8 cellular contexts compared by ENCODE assay signal in the genomic region with DNA sequence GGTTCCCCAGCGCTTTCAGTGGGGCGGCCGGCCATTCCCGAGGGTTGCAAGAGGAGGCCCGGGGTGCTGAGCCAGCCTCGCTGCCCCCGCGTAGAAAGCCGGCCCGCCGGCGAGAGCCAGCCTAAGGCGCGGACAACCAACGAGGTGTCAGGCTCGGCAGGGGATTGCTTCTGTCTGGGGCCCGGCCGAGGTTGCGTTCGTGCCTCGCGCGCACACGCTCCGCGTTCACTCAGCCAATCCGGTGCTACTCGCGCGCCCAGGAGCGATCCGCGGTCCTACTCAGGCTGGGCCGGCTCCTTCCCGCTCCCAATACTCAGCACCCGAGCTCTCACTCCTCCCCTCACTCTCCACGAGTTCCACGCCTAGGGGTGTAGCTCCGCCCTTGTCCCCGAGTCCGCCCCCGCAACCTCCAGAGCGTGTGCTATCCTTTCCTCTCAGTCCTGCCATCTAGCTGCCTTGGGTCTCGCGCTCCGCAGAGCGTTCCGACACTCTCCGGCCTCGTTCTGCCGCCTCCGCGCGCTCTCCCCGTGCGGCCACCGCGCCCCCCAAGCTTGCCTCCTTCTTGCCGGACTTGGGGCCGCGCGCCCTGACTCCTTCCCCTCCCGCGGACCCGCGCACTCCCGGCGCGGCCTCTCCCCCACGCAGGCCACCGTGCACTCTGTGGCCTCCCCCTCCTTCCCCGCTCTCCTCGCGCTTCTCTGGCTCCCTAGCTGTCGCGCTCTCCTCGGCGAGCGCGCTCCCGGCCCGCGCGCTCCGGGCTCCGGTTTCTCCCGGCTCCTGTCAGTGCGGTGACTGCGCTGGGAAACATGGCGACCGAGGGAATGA. TPM values are rescaled to one million over a fixed set of nuclear protein-coding genes. Genes with fewer than 3 reads are reported as not detected.
DNase-seq lines count a peak whose midpoint lies in the region; ATAC-seq, FAIRE-seq and TF ChIP-seq lines count a peak whose summit lies in the region.

GPHN (plus strand) TSS at position 426 of the 825 bp plus-strand sequence.

- H3K4me1 ChIP-seq in psoas muscle, result peaks cover 37% of the 10 kb centered on the region

- H3K4me3 ChIP-seq in GM12865 (ENCODE audit: low read depth, low read length), result peak within 1 kb of the TSS; percentile 96
- peak within 1 kb of the TSS; percentile 91 for H3K4me3 ChIP-seq in psoas muscle

- peak; percentile 99 for DNase-seq in GM12865 (ENCODE audit: low read depth)
- DNase-seq in NCI-H1417 treated with DMSO at 0.1 percent for 48 hours (lab: John Stamatoyannopoulos, UW), result peak; percentile 63
- DNase-seq in T-helper 2 cell, result peak; percentile 65 to 98 (median 80)
- DNase-seq in left ventricle myocardium superior, result peak; percentile 97
- peak; percentile 97 to 98 for DNase-seq in psoas muscle
- peak; percentile 99 for DNase-seq in urothelium cell line (ENCODE audit: low spot score)

- H3K27ac ChIP-seq in angular gyrus (ENCODE audit: low read depth, low read length), result peak within 1 kb of the TSS; percentile 94
- peak within 1 kb of the TSS; percentile 95 for H3K27ac ChIP-seq in psoas muscle

- no peaks in the 10 kb centered on the region for H3K27me3 ChIP-seq in psoas muscle (ENCODE audit: insufficient read depth in 3 of 3, low read length in 2 of 3)

- TF ChIP-seq CTCF in GM12865 (IDR thresholded peaks at IDR 0.05; ENCODE audit: insufficient read depth, low read depth, low read length, missing control alignments) (peak; percentile 21), psoas muscle (IDR thresholded peaks at IDR 0.05) (peak; percentile 38)

- H3K9me3 ChIP-seq in psoas muscle, result no peaks in the 10 kb centered on the region

- peak; percentile 89 for ATAC-seq in HG02678 (IDR thresholded peaks at IDR 0.05; ENCODE audit: unreplicated experiment)
- peak; percentile 97 for ATAC-seq in left ventricle myocardium superior
- ATAC-seq in psoas muscle, result peak; percentile 93 to 97 (median 95)

- peak; percentile 100 for FAIRE-seq in urothelium cell line (lab: Jason Lieb, UNC)

- intact Hi-C loops in left ventricle myocardium superior (cut with micrococcal nuclease), result loop anchor here (5.0 kb wide), 1 partner anchor 59 kb away; no protein-coding TSS in a partner anchor
- intact Hi-C loops in psoas muscle (cut with DNase I), result loop anchor here in 1 of 2 donors (10.0 kb wide), 1 partner anchor 137 kb away; no protein-coding TSS in a partner anchor

- no peaks in the 10 kb centered on the region for H3K36me3 ChIP-seq in psoas muscle (ENCODE audit: insufficient read depth in 1 of 2, low read depth in 1 of 2)

- WGBS in psoas muscle, 3 donors, result 0 to 1% (median 0%) methylated on average over 78 to 91 of the region's 91 CpGs

RNA-seq across cellular contexts. Expression of gene GPHN, which starts in this region (rescaled TPM):
- total RNA-seq in left ventricle myocardium superior (25.0 TPM), psoas muscle (10 to 100 TPM; 22.3 to 39.7 (median 32.1) TPM)
- polyA plus RNA-seq in psoas muscle, result 10 to 100 TPM in 2 of 3 donors, 1 to 10 TPM in 1; 8.1 to 13.7 (median 11.3) TPM

Comparison
In these comparisons a context has a peak if more than half of its experiments do, and no peak if none do; other contexts are left out.
1. Peak in every context shown above with its lines: DNase-seq, ATAC-seq, H3K4me3 ChIP-seq and H3K27ac ChIP-seq.